15 cellular contexts compared by ENCODE assay signal in the genomic region with DNA sequence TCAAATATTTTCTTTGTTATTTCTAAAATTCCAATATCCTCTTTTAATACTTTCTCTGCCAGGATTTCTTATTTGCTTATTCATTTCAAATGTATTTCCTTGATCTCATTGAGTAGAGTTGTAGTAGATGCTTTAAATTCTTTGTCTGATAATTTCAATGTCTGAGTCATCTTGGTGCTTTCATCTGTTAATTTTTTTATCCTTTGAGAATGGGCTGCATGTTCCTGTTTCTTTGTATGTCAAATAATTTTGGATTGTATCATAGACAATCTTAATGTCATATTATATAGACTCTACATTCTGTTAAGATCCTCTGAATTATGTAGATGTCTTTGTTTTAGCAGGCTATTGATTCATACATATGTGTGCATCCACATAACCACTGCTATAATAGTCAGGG. TPM values are rescaled to one million over a fixed set of nuclear protein-coding genes. Genes with fewer than 3 reads are reported as not detected.
DNase-seq lines count a peak whose midpoint lies in the region; ATAC-seq and TF ChIP-seq lines count a peak whose summit lies in the region.
"Had no signal": no experiment of that assay in that cellular context is flagged by ENCODE, and none has a peak within 500 bp of the region (broad histone marks: within the 10 kb centered on the region; RNA-seq: fewer than 3 reads in every experiment).

No MANE protein-coding gene starts in this region.

- peak overlapping the region; percentile 21 for H3K27ac Mint-ChIP-seq in osteocyte (ENCODE audit: unreplicated experiment)
- H3K27ac Mint-ChIP-seq in stimulated activated naive CD8-positive, alpha-beta T cell treated with anti-CD3 and anti-CD28 coated beads, Interleukin-15, amount 100 ng/mL, for 72 hours: no peak overlapping the region
- H3K27ac Mint-ChIP-seq: nephron progenitor cell had no signal

- H3K9me3 Mint-ChIP-seq in osteocyte (ENCODE audit: unreplicated experiment): no peaks in the 10 kb centered on the region
- no peaks in the 10 kb centered on the region for H3K9me3 Mint-ChIP-seq in stimulated activated naive CD8-positive, alpha-beta T cell treated with anti-CD3 and anti-CD28 coated beads, Interleukin-15, amount 100 ng/mL, for 72 hours
- H3K9me3 Mint-ChIP-seq: nephron progenitor cell had no signal

- no peaks in the 10 kb centered on the region for H3K27me3 ChIP-seq in RWPE2 (ENCODE audit: insufficient read depth, poor library complexity, severe bottlenecking)
- H3K27me3 ChIP-seq in fibroblast of lung (ENCODE audit: control insufficient read depth, insufficient read depth, low read length): no peaks in the 10 kb centered on the region
- H3K27me3 ChIP-seq: suprapubic skin had no signal

- H3K4me3 ChIP-seq in RWPE2 (ENCODE audit: severe bottlenecking) (no peak overlapping the region), fibroblast of lung (replicated peaks in 1 of 4; ENCODE audit: control extremely low read depth in 1 of 4, insufficient read depth in 1 of 4, low read depth in 3 of 4, low read length in 4 of 4) (no peak overlapping the region)
- H3K4me3 ChIP-seq: dorsolateral prefrontal cortex, suprapubic skin had no signal

- H3K36me3 ChIP-seq in RWPE2 (ENCODE audit: low read depth) (no peaks in the 10 kb centered on the region), fibroblast of lung (ENCODE audit: control insufficient read depth, insufficient read depth, low read length) (no peaks in the 10 kb centered on the region)
- H3K36me3 ChIP-seq: suprapubic skin had no signal

- no peaks in the 10 kb centered on the region for H3K36me3 Mint-ChIP-seq in osteocyte (ENCODE audit: unreplicated experiment)
- H3K36me3 Mint-ChIP-seq: CD4-positive, alpha-beta memory T cell had no signal

- peaks cover 2% of the 10 kb centered on the region for H3K79me2 ChIP-seq in fibroblast of lung (ENCODE audit: control insufficient read depth, insufficient read depth, low read length)

- ATAC-seq in RWPE2 (ENCODE audit: low read depth) (peak; percentile 45), HG02763 (IDR thresholded peaks at IDR 0.05; ENCODE audit: unreplicated experiment) (no peak)
- no peak for ATAC-seq in stimulated activated naive CD8-positive, alpha-beta T cell treated with anti-CD3 and anti-CD28 coated beads, Interleukin-15, amount 100 ng/mL, for 72 hours
- ATAC-seq: left lobe of liver had no signal

- H3K27ac ChIP-seq in RWPE2 (ENCODE audit: poor library complexity, severe bottlenecking) (peak overlapping the region; percentile 86), fibroblast of lung (ENCODE audit: insufficient read depth, low read length) (peak overlapping the region; percentile 82)
- H3K27ac ChIP-seq: dorsolateral prefrontal cortex, suprapubic skin had no signal

- H3K9ac ChIP-seq in fibroblast of lung (ENCODE audit: insufficient read depth, low read length): no peak overlapping the region

- no peak overlapping the region for H3K4me3 Mint-ChIP-seq in osteocyte (ENCODE audit: unreplicated experiment)
- H3K4me3 Mint-ChIP-seq in stimulated activated naive CD8-positive, alpha-beta T cell treated with anti-CD3 and anti-CD28 coated beads, Interleukin-15, amount 100 ng/mL, for 72 hours: no peak overlapping the region
- H3K4me3 Mint-ChIP-seq: CD4-positive, alpha-beta memory T cell; nephron progenitor cell had no signal

- DNase-seq in ELR (ENCODE audit: low read depth) (peak; percentile 86), RWPE2 (ENCODE audit: low spot score) (no peak), fibroblast of lung (ENCODE audit: low read depth in 2 of 2) (peak; percentile 54 to 87), osteocyte (ENCODE audit: extremely low spot score, unreplicated experiment) (no peak), occipital lobe (lab: John Stamatoyannopoulos, UW) (no peak)
- no peak for DNase-seq in stimulated activated naive CD8-positive, alpha-beta T cell treated with anti-CD3 and anti-CD28 coated beads, Interleukin-15, amount 100 ng/mL, for 72 hours
- DNase-seq in NK-92 treated with Interleukin-12 subunit alpha and Interleukin-12 subunit beta, amount 100 ng/mL, for 24 hours (lab: John Stamatoyannopoulos, UW): no peak
- DNase-seq: CD4-positive, alpha-beta memory T cell; dorsolateral prefrontal cortex; NCI-H1436; nephron progenitor cell; SHP77 treated with DMSO at 0.1 percent for 48 hours had no signal

- H3K9me3 ChIP-seq in RWPE2 (ENCODE audit: severe bottlenecking) (peaks cover 4% of the 10 kb centered on the region), fibroblast of lung (ENCODE audit: control insufficient read depth, insufficient read depth, low read depth, low read length) (no peaks in the 10 kb centered on the region)
- H3K9me3 ChIP-seq: suprapubic skin had no signal

- no peak for TF ChIP-seq CTCF in RWPE2 (IDR thresholded peaks at IDR 0.05; ENCODE audit: poor library complexity, severe bottlenecking)
- TF ChIP-seq CTCF in fibroblast of lung (conservative IDR thresholded peaks at IDR 0.05 in 1 of 2, IDR thresholded peaks at IDR 0.05 in 1 of 2; ENCODE audit: low read depth in 1 of 2, low read length in 2 of 2): no peak
- TF ChIP-seq CTCF in osteocyte (IDR thresholded peaks at IDR 0.05): no peak

- H3K27me3 Mint-ChIP-seq in osteocyte (ENCODE audit: unreplicated experiment): no peaks in the 10 kb centered on the region
- peaks cover 6% of the 10 kb centered on the region for H3K27me3 Mint-ChIP-seq in stimulated activated naive CD8-positive, alpha-beta T cell treated with anti-CD3 and anti-CD28 coated beads, Interleukin-15, amount 100 ng/mL, for 72 hours

- H3K4me2 ChIP-seq in fibroblast of lung (ENCODE audit: extremely low read depth, insufficient read depth, low read length): no peak overlapping the region

- no peak overlapping the region for H2AFZ ChIP-seq in fibroblast of lung (ENCODE audit: low read length)

- H4K20me1 ChIP-seq in fibroblast of lung (ENCODE audit: control insufficient read depth, extremely low read depth, insufficient read depth, low read length): no peaks in the 10 kb centered on the region

- H3K4me1 ChIP-seq in RWPE2 (ENCODE audit: insufficient read depth, poor library complexity, severe bottlenecking) (peaks cover 35% of the 10 kb centered on the region), fibroblast of lung (ENCODE audit: control insufficient read depth, extremely low read depth, insufficient read depth, low read length) (peaks cover 25% of the 10 kb centered on the region)
- H3K4me1 ChIP-seq: suprapubic skin had no signal

- H3K4me1 Mint-ChIP-seq in osteocyte (ENCODE audit: unreplicated experiment): peaks cover 44% of the 10 kb centered on the region
- peaks cover 10% of the 10 kb centered on the region for H3K4me1 Mint-ChIP-seq in stimulated activated naive CD8-positive, alpha-beta T cell treated with anti-CD3 and anti-CD28 coated beads, Interleukin-15, amount 100 ng/mL, for 72 hours
- H3K4me1 Mint-ChIP-seq: CD4-positive, alpha-beta memory T cell; nephron progenitor cell had no signal

RNA-seq across cellular contexts. Expression of a gene that starts 57.5 kb away (rescaled TPM):
- 1.2 TPM in 1 of 2 replicates, not detected in the other for total RNA-seq in fibroblast of lung
- polyA plus RNA-seq in fibroblast of lung: 7.3 and 11.7 TPM in 2 replicates
- 11.8 and 28.9 TPM in 2 replicates for polyA plus RNA-seq in fibroblast of lung (2012)
- 3.0 and 40.6 TPM in 2 replicates for polyA minus RNA-seq in fibroblast of lung (ENCODE audit: low replicate concordance)
- 1.6 and 1.8 TPM in 2 replicates for total RNA-seq in osteocyte
- total RNA-seq in occipital lobe: not detected
- total RNA-seq: CD4-positive, alpha-beta memory T cell had no signal
- polyA plus RNA-seq: CD4-positive, alpha-beta memory T cell had no signal

Comparison
In these comparisons a context has a peak if more than half of its experiments do, and no peak if none do; other contexts are left out.
1. DNase-seq: peak in ELR (single experiment) and fibroblast of lung (2 of 2); none in RWPE2 (single experiment), osteocyte (single experiment), stimulated activated naive CD8-positive, alpha-beta T cell treated with anti-CD3 and anti-CD28 coated beads, Interleukin-15, amount 100 ng/mL, for 72 hours (0 of 2), NK-92 treated with Interleukin-12 subunit alpha and Interleukin-12 subunit beta, amount 100 ng/mL, for 24 hours (single experiment) and occipital lobe (single experiment).